Comparison of ENCODE assay signal across 27 cellular contexts in genomic region chr4:89889289-89889688, GRCh38. TPM values are rescaled to one million over a fixed set of nuclear protein-coding genes. Genes with fewer than 3 reads are reported as not detected.
DNase-seq lines count a peak whose midpoint lies in the region; ATAC-seq and TF ChIP-seq lines count a peak whose summit lies in the region.
"Had no signal": no experiment of that assay in that cellular context is flagged by ENCODE, and none has a peak within 500 bp of the region (broad histone marks: within the 10 kb centered on the region; RNA-seq: fewer than 3 reads in every experiment).

No MANE protein-coding gene starts in this region.

- no peak overlapping the region for H2BK12ac ChIP-seq in neuronal stem cell (ENCODE audit: low read length)

- TF ChIP-seq EP300 in gastroesophageal sphincter (IDR thresholded peaks at IDR 0.05): no peak

- H3K27ac ChIP-seq in PC-3 (ENCODE audit: low read length) (no peak overlapping the region), gastroesophageal sphincter (no peak overlapping the region), neuronal stem cell (replicated peaks; ENCODE audit: low read length) (no peak overlapping the region)
- H3K27ac ChIP-seq: BLaER1, brain microvascular endothelial cell, dorsolateral prefrontal cortex, esophagus squamous epithelium, psoas muscle had no signal

- POLR2A ChIA-PET in PC-3 (lab: Charles Lee; ENCODE audit: unreplicated experiment): no interaction called here
- POLR2A ChIA-PET in WTC11 (lab: Charles Lee): no interaction called here

- H3K9ac ChIP-seq in PC-3 (ENCODE audit: low read length) (no peak overlapping the region), neuronal stem cell (ENCODE audit: low read depth, low read length, poor library complexity) (no peak overlapping the region)
- H3K9ac ChIP-seq: BLaER1 had no signal

- H3K4me2 ChIP-seq in PC-3 (ENCODE audit: low read length) (no peak overlapping the region), neuronal stem cell (ENCODE audit: insufficient read depth, low read length, poor library complexity, severe bottlenecking) (no peak overlapping the region)
- H3K4me2 ChIP-seq: BLaER1 had no signal

- H3K79me1 ChIP-seq in neuronal stem cell (ENCODE audit: low read depth, low read length): no peaks in the 10 kb centered on the region

- no peaks in the 10 kb centered on the region; the same call in 1 of the 2 replicates for H3K27me3 Mint-ChIP-seq in WTC11 (ENCODE audit: low read depth)

- H2BK5ac ChIP-seq in neuronal stem cell (ENCODE audit: low read length): no peak overlapping the region

- H3K27me3 ChIP-seq in PC-3 (ENCODE audit: low read length) (peaks cover 70% of the 10 kb centered on the region), gastroesophageal sphincter (no peaks in the 10 kb centered on the region), neuronal stem cell (ENCODE audit: control insufficient read depth in 3 of 3, insufficient read depth in 3 of 3, low read depth in 1 of 3, low read length in 3 of 3) (no peaks in the 10 kb centered on the region)
- H3K27me3 ChIP-seq: BLaER1, brain microvascular endothelial cell, dorsolateral prefrontal cortex had no signal

- H2AK5ac ChIP-seq in neuronal stem cell (ENCODE audit: low read depth, low read length): peak overlapping the region; percentile 63

- no peak overlapping the region for H2AFZ ChIP-seq in PC-3 (ENCODE audit: low read length)
- H2AFZ ChIP-seq in neuronal stem cell (ENCODE audit: low read length): no peak overlapping the region

- no peaks in the 10 kb centered on the region for H3K79me2 ChIP-seq in PC-3 (ENCODE audit: low read length)

- H3K4me3 ChIP-seq in PC-3 (ENCODE audit: low read length) (no peak overlapping the region), gastroesophageal sphincter (no peak overlapping the region), neuronal stem cell (ENCODE audit: low read length in 2 of 2) (no peak overlapping the region)
- H3K4me3 ChIP-seq: BLaER1, dorsolateral prefrontal cortex, esophagus squamous epithelium, psoas muscle had no signal

- H3K36me3 ChIP-seq in PC-3 (ENCODE audit: low read depth, low read length) (no peaks in the 10 kb centered on the region), gastroesophageal sphincter (no peaks in the 10 kb centered on the region), neuronal stem cell (replicated peaks in 1 of 2; ENCODE audit: control insufficient read depth in 2 of 2, insufficient read depth in 2 of 2, low read length in 2 of 2) (peaks cover 0 to 38% of the 10 kb centered on the region in 2 donors)
- H3K36me3 ChIP-seq: BLaER1, brain microvascular endothelial cell, esophagus squamous epithelium had no signal

- no peak overlapping the region for H2BK120ac ChIP-seq in neuronal stem cell (ENCODE audit: low read depth, low read length)

- H4K8ac ChIP-seq in neuronal stem cell (ENCODE audit: low read depth, low read length): no peak overlapping the region

- CTCF ChIA-PET in PC-3 (lab: Charles Lee) (no interaction called here), WTC11 (lab: Charles Lee) (interaction anchor here (1.0 kb wide), 1 partner anchor 248 kb away, joined by 3 read pairs; no protein-coding TSS in a partner anchor)

- no TSS peak for BruUV-seq in PC-3 (replicated peaks; lab: Mats Ljungman, UMichigan)

- no peak overlapping the region for H4K91ac ChIP-seq in neuronal stem cell (ENCODE audit: low read depth, low read length, poor library complexity)

- intact Hi-C loops in PC-3 (cut with micrococcal nuclease): no loop called here

- H3K23ac ChIP-seq in neuronal stem cell (ENCODE audit: low read depth, low read length, poor library complexity): no peak overlapping the region

- H3K4me1 Mint-ChIP-seq in WTC11: no peaks in the 10 kb centered on the region
- H3K4me1 Mint-ChIP-seq: T-helper 17 cell had no signal

- no peaks in the 10 kb centered on the region for H3K9me3 ChIP-seq in PC-3 (ENCODE audit: low read length)
- H3K9me3 ChIP-seq in gastroesophageal sphincter: no peaks in the 10 kb centered on the region
- peaks cover 2 to 35% of the 10 kb centered on the region in 2 donors for H3K9me3 ChIP-seq in neuronal stem cell (replicated peaks in 1 of 2; ENCODE audit: control insufficient read depth in 2 of 2, insufficient read depth in 1 of 2, low read depth in 1 of 2, low read length in 2 of 2)
- H3K9me3 ChIP-seq: BLaER1, esophagus squamous epithelium, psoas muscle had no signal

- no peaks in the 10 kb centered on the region for H3K36me3 Mint-ChIP-seq in WTC11
- H3K36me3 Mint-ChIP-seq: type B pancreatic cell had no signal

- no peak overlapping the region for H3K4me3 Mint-ChIP-seq in WTC11
- H3K4me3 Mint-ChIP-seq: activated naive CD8-positive, alpha-beta T cell; neural crest cell; T-helper 17 cell; type B pancreatic cell had no signal

- H3K4ac ChIP-seq in neuronal stem cell (ENCODE audit: low read length): no peak overlapping the region

- DNase-seq in PC-3 (peak; percentile 21), neuronal stem cell (ENCODE audit: low spot score) (no peak), WTC11 (ENCODE audit: low spot score) (no peak)
- DNase-seq in activated CD4-positive, alpha-beta T cell treated with anti-CD3 and anti-CD28 coated beads, Interleukin-2, amount 50 U/mL, for 4 hours: no peak
- DNase-seq: activated CD4-positive, alpha-beta T cell treated with anti-CD3 and anti-CD28 coated beads for 4 hours; brain microvascular endothelial cell; DMS 273 treated with DMSO at 0.1 percent for 48 hours; dorsolateral prefrontal cortex; esophagus squamous epithelium; islet precursor cell; midbrain; NCI-H187 treated with DMSO at 0.1 percent for 48 hours; NCI-H345; NK-92 treated with Interleukin-12 subunit alpha and Interleukin-12 subunit beta, amount 100 ng/mL, for 24 hours; psoas muscle; SHP77 treated with DMSO at 0.1 percent for 48 hours; stimulated activated naive CD8-positive, alpha-beta T cell treated with anti-CD3 and anti-CD28 coated beads, Interleukin-15, Interleukin-2, amounts not matched to agents 100 U/mL and 50 U/mL, for 24 hours; T-helper 17 cell had no signal

- no peak overlapping the region for H3K18ac ChIP-seq in neuronal stem cell (ENCODE audit: low read length)

- no peaks in the 10 kb centered on the region for H4K20me1 ChIP-seq in PC-3 (ENCODE audit: low read length)
- H4K20me1 ChIP-seq: BLaER1 had no signal

- H3F3A ChIP-seq in PC-3 (ENCODE audit: low read length, unreplicated experiment): no peaks in the 10 kb centered on the region

- TF ChIP-seq POLR2A in gastroesophageal sphincter (IDR thresholded peaks at IDR 0.05): no peak

- H3K9me3 Mint-ChIP-seq in WTC11: no peaks in the 10 kb centered on the region
- H3K9me3 Mint-ChIP-seq: type B pancreatic cell had no signal

- H3K14ac ChIP-seq in neuronal stem cell (ENCODE audit: low read length): peak overlapping the region; percentile 31

- 64 to 85% methylated on average over 9 of the region's 9 CpGs for WGBS in gastroesophageal sphincter (ENCODE audit: low coverage in 1 of 2), 2 donors
- no CpG with 5 or more reads among the region's 9 CpGs for WGBS in neuronal stem cell (ENCODE audit: extremely low coverage in 2 of 2, insufficient read length in 2 of 2, insufficient replicate concordance in 1 of 2), 2 donors

- peak; percentile 68 for ATAC-seq in HG03442 (IDR thresholded peaks at IDR 0.05; ENCODE audit: unreplicated experiment)
- ATAC-seq in PC-3: no peak
- ATAC-seq in gastroesophageal sphincter: peak; percentile 28
- no peak for ATAC-seq in HG02970 (IDR thresholded peaks at IDR 0.05; ENCODE audit: low FRiP score, unreplicated experiment)
- ATAC-seq in GM18519 (IDR thresholded peaks at IDR 0.05; ENCODE audit: low FRiP score, unreplicated experiment): no peak
- no peak for ATAC-seq in WTC11
- ATAC-seq: psoas muscle; stimulated activated naive CD8-positive, alpha-beta T cell treated with anti-CD3 and anti-CD28 coated beads, Interleukin-15, Interleukin-2, amounts not matched to agents 100 U/mL and 50 U/mL, for 24 hours; T-helper 17 cell had no signal

- H3K4me1 ChIP-seq in PC-3 (ENCODE audit: insufficient read depth, low read length) (no peaks in the 10 kb centered on the region), gastroesophageal sphincter (no peaks in the 10 kb centered on the region), neuronal stem cell (ENCODE audit: control insufficient read depth in 2 of 2, insufficient read depth in 1 of 2, low read depth in 1 of 2, low read length in 2 of 2) (peaks cover 3% of the 10 kb centered on the region in 2 donors)
- H3K4me1 ChIP-seq: esophagus squamous epithelium, psoas muscle had no signal

- H3K9me2 ChIP-seq in PC-3 (replicated peaks; ENCODE audit: low read length): no peaks in the 10 kb centered on the region

- H2BK15ac ChIP-seq in neuronal stem cell (ENCODE audit: low read length): no peak overlapping the region

- TF ChIP-seq CTCF in PC-3 (conservative IDR thresholded peaks at IDR 0.05; ENCODE audit: low read depth, low read length) (no peak), gastroesophageal sphincter (IDR thresholded peaks at IDR 0.05) (no peak), WTC11 (IDR thresholded peaks at IDR 0.05) (no peak)

- H3K27ac Mint-ChIP-seq in WTC11: no peak overlapping the region
- H3K27ac Mint-ChIP-seq: activated naive CD8-positive, alpha-beta T cell; T-helper 17 cell; type B pancreatic cell had no signal

TF ChIP-seq in WTC11, 78 proteins besides CTCF, POLR2A, EP300 and RAD21 (continues in another document):
- TF ChIP-seq ATF3 (CRISPR knock-in tag; conservative IDR thresholded peaks at IDR 0.05) (no peak), CREB1 (CRISPR knock-in tag; IDR thresholded peaks at IDR 0.05) (no peak), NR2C2 (CRISPR knock-in tag; IDR thresholded peaks at IDR 0.05) (no peak)

RNA-seq across cellular contexts. Expression of gene MMRN1, which starts 5.4 kb away (rescaled TPM):
- total RNA-seq in PC-3 (2014; rRNA removed) (0.69 and 0.73 TPM in 2 replicates), gastroesophageal sphincter (10 to 100 TPM in 3 of 4 donors, 1 to 10 TPM in 1; 1.9 to 75.2 (median 43.5) TPM), WTC11 (2021) (0.05 to 0.07 TPM in 2 of 3 replicates, not detected in the other)
- 5.1 TPM for polyA plus RNA-seq in neuronal stem cell (2013, experiment 1 of 2)
- polyA plus RNA-seq in neuronal stem cell (2013, experiment 2 of 2): 5.2 TPM
- total RNA-seq: HT1080 had no signal

RNA-seq across cellular contexts. Expression of gene SNCA, which starts 52.3 kb away (rescaled TPM):
- 1.2 TPM in 1 of 2 replicates, not detected in the other for total RNA-seq in PC-3 (2014; rRNA removed)
- total RNA-seq in gastroesophageal sphincter: 10 to 100 TPM in 3 of 4 donors, 1 to 10 TPM in 1; 5.0 to 24.4 (median 13.9) TPM
- polyA plus RNA-seq in neuronal stem cell (2013, experiment 1 of 2): 10.1 TPM
- 9.9 TPM for polyA plus RNA-seq in neuronal stem cell (2013, experiment 2 of 2)
- 14.6 to 16.1 TPM (median 15.0 TPM) in 3 replicates for total RNA-seq in WTC11 (2021)
- total RNA-seq: HT1080 had no signal

Comparison
In these comparisons a context has a peak if more than half of its experiments do, and no peak if none do; other contexts are left out.
1. ATAC-seq: peak in HG03442 (single experiment) and gastroesophageal sphincter (single experiment); none in PC-3 (single experiment), HG02970 (single experiment), GM18519 (single experiment) and WTC11 (single experiment).